ENCODE assay signal across 8 cellular contexts in genomic region chr7:114865564-114865963, GRCh38. TPM values are rescaled to one million over a fixed set of nuclear protein-coding genes. Genes with fewer than 3 reads are reported as not detected.
DNase-seq lines count a peak whose midpoint lies in the region; ATAC-seq and TF ChIP-seq lines count a peak whose summit lies in the region.

No MANE protein-coding gene starts in this region.

- intact Hi-C loops in HCT116 (cut with micrococcal nuclease) = loop anchor here (1.0 to 10.0 kb wide), 7 partner anchors 352 to 986 kb away; no protein-coding TSS in a partner anchor

- H3K36me3 Mint-ChIP-seq in activated CD8-positive, alpha-beta T cell treated with anti-CD3 and anti-CD28 coated beads, Interleukin-2, amount 10 ng/mL, durations not matched to agents 7 days and 5 days (ENCODE audit: low read depth) = no peaks in the 10 kb centered on the region
- no peaks in the 10 kb centered on the region for H3K36me3 Mint-ChIP-seq in neural crest cell (ENCODE audit: low read depth)

- no peaks in the 10 kb centered on the region for H3K4me1 ChIP-seq in HCT116 (ENCODE audit: control insufficient read depth in 1 of 2, insufficient read depth in 2 of 2, low read length in 2 of 2)
- no peaks in the 10 kb centered on the region for H3K4me1 ChIP-seq in thoracic aorta (ENCODE audit: control insufficient read depth in 1 of 2, low read depth in 2 of 2)

- ATAC-seq in HCT116 (peak; percentile 89), thoracic aorta (ENCODE audit: insufficient number of reproducible peaks, low FRiP score, low read depth) (no peak)
- peak; percentile 76 for ATAC-seq in activated CD8-positive, alpha-beta T cell treated with anti-CD3 and anti-CD28 coated beads, Interleukin-2, amount 10 ng/mL, durations not matched to agents 7 days and 5 days

- TF ChIP-seq CTCF in HCT116 (IDR thresholded peaks at IDR 0.05 in 2 of 3, conservative IDR thresholded peaks at IDR 0.05 in 1 of 3; ENCODE audit: borderline replicate concordance in 1 of 3, insufficient read depth in 1 of 3, low read depth in 2 of 3, low read length in 2 of 3) (peak; percentile 71 to 82 (median 75)), epithelial cell of proximal tubule (conservative IDR thresholded peaks at IDR 0.05; ENCODE audit: low read depth, low read length) (peak; percentile 98), neural crest cell (conservative IDR thresholded peaks at IDR 0.05) (peak; percentile 67), thoracic aorta (IDR thresholded peaks at IDR 0.05) (peak; percentile 56)

- no peaks in the 10 kb centered on the region for H4K20me1 ChIP-seq in HCT116 (ENCODE audit: insufficient read depth)

- no peak for TF ChIP-seq POLR2A in HCT116 (IDR thresholded peaks at IDR 0.05; ENCODE audit: borderline replicate concordance, extremely low read depth, insufficient read depth, insufficient read length)

- no TSS peak for BruUV-seq in HCT116 (replicated peaks; lab: Mats Ljungman, UMichigan)

- H3K27ac ChIP-seq in HCT116 (ENCODE audit: low read depth, low read length) (no peak overlapping the region), thoracic aorta (no peak overlapping the region)

- RAD21 ChIA-PET in HCT116 (lab: Charles Lee; ENCODE audit: low non-redundant PET in 1 of 2, low total read pairs in 2 of 2, uncharacterized antibody in 2 of 2, unreplicated experiment in 2 of 2) = interaction anchor here (1.1 to 1.9 kb wide), 2 partner anchors 351 to 352 kb away, joined by 6 to 10 read pairs; no protein-coding TSS in a partner anchor

- POLR2A ChIA-PET in HCT116 (lab: Charles Lee) = no interaction called here
- POLR2A ChIA-PET in activated CD8-positive, alpha-beta T cell treated with anti-CD3 and anti-CD28 coated beads, Interleukin-2, amount 10 ng/mL, durations not matched to agents 7 days and 5 days (lab: Charles Lee) = no interaction called here

- no peak overlapping the region for H3K4me3 Mint-ChIP-seq in activated CD8-positive, alpha-beta T cell treated with anti-CD3 and anti-CD28 coated beads, Interleukin-2, amount 10 ng/mL, durations not matched to agents 7 days and 5 days
- no peak overlapping the region for H3K4me3 Mint-ChIP-seq in neural crest cell

- no peaks in the 10 kb centered on the region for H3K9me2 ChIP-seq in HCT116 (ENCODE audit: insufficient read depth)

- no peak overlapping the region for H3K9ac ChIP-seq in HCT116 (ENCODE audit: low read length)

- DNase-seq in NCI-H2029 (lab: John Stamatoyannopoulos, UW) = peak; percentile 2
- no peak for DNase-seq in NCI-H2029 treated with DMSO at 0.1 percent for 48 hours (lab: John Stamatoyannopoulos, UW)
- peak; percentile 46 for DNase-seq in HCT116 (ENCODE audit: low read depth, low spot score)
- peak; percentile 37 for DNase-seq in MV-4-11 (lab: John Stamatoyannopoulos, UW)
- peak; percentile 69 for DNase-seq in activated CD8-positive, alpha-beta T cell treated with anti-CD3 and anti-CD28 coated beads, Interleukin-2, amount 10 ng/mL, durations not matched to agents 7 days and 5 days
- no peak for DNase-seq in epithelial cell of proximal tubule (ENCODE audit: low read depth)
- DNase-seq in neural crest cell (ENCODE audit: low read depth, low spot score) = peak; percentile 9
- no peak for DNase-seq in thoracic aorta (ENCODE audit: low spot score)

- H3K9me3 ChIP-seq in HCT116 (ENCODE audit: control insufficient read depth in 1 of 2, insufficient read depth in 1 of 2, low read depth in 1 of 2, low read length in 2 of 2) = no peaks in the 10 kb centered on the region
- no peaks in the 10 kb centered on the region for H3K9me3 ChIP-seq in thoracic aorta

- H3K4me1 Mint-ChIP-seq in activated CD8-positive, alpha-beta T cell treated with anti-CD3 and anti-CD28 coated beads, Interleukin-2, amount 10 ng/mL, durations not matched to agents 7 days and 5 days (ENCODE audit: low read depth) = no peaks in the 10 kb centered on the region
- no peaks in the 10 kb centered on the region for H3K4me1 Mint-ChIP-seq in neural crest cell

- H3K4me2 ChIP-seq in HCT116 (ENCODE audit: low read length) = no peak overlapping the region

- CTCF ChIA-PET in HCT116 (lab: Charles Lee) = interaction anchor here (0.8 to 2.8 kb wide), 12 partner anchors 9 to 986 kb away, joined by 3 to 20 read pairs (median 4); no protein-coding TSS in a partner anchor
- CTCF ChIA-PET in activated CD8-positive, alpha-beta T cell treated with anti-CD3 and anti-CD28 coated beads, Interleukin-2, amount 10 ng/mL, durations not matched to agents 7 days and 5 days (lab: Charles Lee) = interaction anchor here (0.6 to 4.7 kb wide), 22 partner anchors 9 to 815 kb away, joined by 3 to 61 read pairs (median 4); no protein-coding TSS in a partner anchor

- no peak overlapping the region for H3K4me3 ChIP-seq in HCT116 (replicated peaks in 1 of 2; ENCODE audit: low read depth in 1 of 2, low read length in 2 of 2)
- no peak overlapping the region for H3K4me3 ChIP-seq in epithelial cell of proximal tubule (ENCODE audit: low read depth, low read length)
- H3K4me3 ChIP-seq in thoracic aorta = no peak overlapping the region

- no peaks in the 10 kb centered on the region for H3K9me3 Mint-ChIP-seq in activated CD8-positive, alpha-beta T cell treated with anti-CD3 and anti-CD28 coated beads, Interleukin-2, amount 10 ng/mL, durations not matched to agents 7 days and 5 days (ENCODE audit: insufficient read depth)
- no peaks in the 10 kb centered on the region for H3K9me3 Mint-ChIP-seq in neural crest cell

- H3K36me3 ChIP-seq in HCT116 (ENCODE audit: control insufficient read depth in 1 of 2, insufficient read depth in 2 of 2, low read length in 2 of 2) = no peaks in the 10 kb centered on the region
- H3K36me3 ChIP-seq in thoracic aorta = no peaks in the 10 kb centered on the region

- no peak overlapping the region for H2AFZ ChIP-seq in HCT116 (ENCODE audit: low read depth, low read length, poor library complexity, severe bottlenecking)

- peak; percentile 92 for TF ChIP-seq RAD21 in HCT116 (IDR thresholded peaks at IDR 0.05; ENCODE audit: low read depth)

- H3K27ac Mint-ChIP-seq in activated CD8-positive, alpha-beta T cell treated with anti-CD3 and anti-CD28 coated beads, Interleukin-2, amount 10 ng/mL, durations not matched to agents 7 days and 5 days = no peak overlapping the region
- H3K27ac Mint-ChIP-seq in neural crest cell (ENCODE audit: unreplicated experiment) = no peak overlapping the region

- no peaks in the 10 kb centered on the region for H3K79me2 ChIP-seq in HCT116 (ENCODE audit: insufficient read depth, low read length)

- no peaks in the 10 kb centered on the region for H3K27me3 ChIP-seq in HCT116 (ENCODE audit: insufficient read depth, low read length)
- no peaks in the 10 kb centered on the region for H3K27me3 ChIP-seq in thoracic aorta (replicated peaks; ENCODE audit: insufficient read depth)

- H3K27me3 Mint-ChIP-seq in activated CD8-positive, alpha-beta T cell treated with anti-CD3 and anti-CD28 coated beads, Interleukin-2, amount 10 ng/mL, durations not matched to agents 7 days and 5 days (ENCODE audit: low read depth) = peaks cover 5% of the 10 kb centered on the region
- no peaks in the 10 kb centered on the region for H3K27me3 Mint-ChIP-seq in neural crest cell (ENCODE audit: low read depth)

TF ChIP-seq in HCT116, 20 proteins besides CTCF, POLR2A, EP300 and RAD21:
- TF ChIP-seq EZH2phosphoT487 (IDR thresholded peaks at IDR 0.05; ENCODE audit: borderline replicate concordance) = no peak
- peak; percentile 25 for TF ChIP-seq YY1 (IDR thresholded peaks at IDR 0.05; ENCODE audit: extremely low read depth, insufficient replicate concordance, low read depth, low read length)

RNA-seq across cellular contexts. Expression of gene MDFIC, which starts 56.3 kb away (rescaled TPM):
- 8.3 TPM for total RNA-seq in HCT116 (2021; ENCODE audit: unreplicated experiment)
- polyA plus RNA-seq in HCT116 (2012) = 6.9 and 7.0 TPM in 2 replicates
- total RNA-seq in activated CD8-positive, alpha-beta T cell treated with anti-CD3 and anti-CD28 coated beads, Interleukin-2, amount 10 ng/mL, durations not matched to agents 7 days and 5 days = 10 to 100 TPM; 63.6 to 69.8 TPM
- total RNA-seq in epithelial cell of proximal tubule = 19.9 and 24.8 TPM in 2 replicates
- total RNA-seq in neural crest cell = 10.1 and 11.1 TPM in 2 replicates
- total RNA-seq in thoracic aorta = 10 to 100 TPM; 22.9 to 29.3 TPM

Comparison
In these comparisons a context has a peak if more than half of its experiments do, and no peak if none do; other contexts are left out.
1. DNase-seq: peak in NCI-H2029 (single experiment), HCT116 (single experiment), MV-4-11 (single experiment), activated CD8-positive, alpha-beta T cell treated with anti-CD3 and anti-CD28 coated beads, Interleukin-2, amount 10 ng/mL, durations not matched to agents 7 days and 5 days (single experiment) and neural crest cell (single experiment); none in NCI-H2029 treated with DMSO at 0.1 percent for 48 hours (single experiment), epithelial cell of proximal tubule (single experiment) and thoracic aorta (single experiment).
2. Peak in every context shown above with its lines, with median percentiles within 50 percentile points of each other: CTCF ChIP-seq.